Comparison of ENCODE assay signal across 8 cellular contexts in the genomic region with DNA sequence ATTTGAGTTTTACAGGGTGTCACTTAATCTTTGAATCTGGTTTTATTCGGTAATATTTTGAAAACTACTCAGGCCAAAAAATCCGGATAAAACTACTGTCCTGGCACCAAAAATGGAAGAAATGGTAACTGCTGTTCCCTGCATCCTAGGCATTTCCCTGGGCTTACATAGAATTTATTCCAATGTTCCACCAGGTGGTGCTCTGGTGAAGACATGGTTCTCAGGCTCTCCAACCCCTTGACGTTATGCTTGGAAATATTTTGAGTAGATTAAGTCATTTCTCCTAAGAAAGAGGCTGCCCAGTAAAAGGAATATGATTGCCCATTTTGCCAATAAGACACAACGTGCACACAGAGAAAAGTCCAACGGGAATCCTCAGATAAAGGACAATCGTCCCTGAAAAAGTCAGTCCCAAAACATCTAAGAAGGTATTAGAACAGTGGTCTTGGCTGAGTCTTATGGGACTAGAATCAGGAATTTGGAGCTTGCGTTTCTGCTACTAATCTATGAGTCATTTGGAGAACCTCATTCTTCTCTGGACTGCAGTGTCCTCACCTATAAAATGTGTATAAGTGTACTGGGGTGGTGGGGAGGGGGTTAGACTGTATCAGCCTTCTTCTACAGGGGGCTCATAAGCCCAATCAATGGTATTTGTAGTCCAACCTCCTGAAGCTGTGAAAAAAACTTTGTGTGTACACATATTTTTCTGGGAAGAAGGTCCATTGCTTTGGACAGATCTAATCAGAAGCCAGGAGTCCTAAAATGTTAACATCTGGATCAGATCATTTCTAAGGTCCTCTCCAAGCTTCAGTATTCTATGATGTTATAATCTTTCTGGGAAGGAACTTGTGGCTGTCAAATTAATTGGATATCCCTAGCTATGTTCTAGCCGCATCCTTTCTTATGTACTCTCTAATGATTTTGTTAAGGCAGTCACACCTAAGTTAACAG.
DNase-seq lines count a peak whose midpoint lies in the region; ATAC-seq and TF ChIP-seq lines count a peak whose summit lies in the region.

No MANE protein-coding gene starts in this region.

- DNase-seq in Ammon's horn (ENCODE audit: low spot score) (peak; percentile 60), HFF-Myc (ENCODE audit: extremely low read depth, low read depth) (peak; percentile 37), NOMO-1 treated with dmso at 0.1 percent for 144 hours (lab: John Stamatoyannopoulos, UW; ENCODE audit: unreplicated experiment) (peak; percentile 6), endothelial cell (ENCODE audit: low spot score) (peak; percentile 22)
- DNase-seq in activated T-cell treated with anti-CD3 and anti-CD28 coated beads, Interleukin-2, amount 50 U/mL, for 72 hours: no peak
- no peak for DNase-seq in stimulated activated CD4-positive, alpha-beta T cell treated with anti-CD3 and anti-CD28 coated beads, Interleukin-12 subunit alpha, Interleukin-12 subunit beta, amount 100 ng/mL, for 4 hours

- no peaks in the 10 kb centered on the region for H3K9me3 ChIP-seq in mucosa of rectum (ENCODE audit: control insufficient read depth in 2 of 2, low read length in 2 of 2)

- no peak overlapping the region for H3K4me3 Mint-ChIP-seq in endothelial cell (ENCODE audit: unreplicated experiment)
- H3K4me3 Mint-ChIP-seq in activated T-cell treated with anti-CD3 and anti-CD28 coated beads, Interleukin-2, amount 50 U/mL, for 72 hours: no peak overlapping the region

- no peak for ATAC-seq in GM19467 (IDR thresholded peaks at IDR 0.05; ENCODE audit: unreplicated experiment)
- ATAC-seq in activated T-cell treated with anti-CD3 and anti-CD28 coated beads, Interleukin-2, amount 50 U/mL, for 72 hours (replicated peaks in 1 of 2): no peak

- no peaks in the 10 kb centered on the region for H3K36me3 Mint-ChIP-seq in endothelial cell (ENCODE audit: low read depth, unreplicated experiment)
- H3K36me3 Mint-ChIP-seq in activated T-cell treated with anti-CD3 and anti-CD28 coated beads, Interleukin-2, amount 50 U/mL, for 72 hours (ENCODE audit: insufficient read depth in 2 of 2): no peaks in the 10 kb centered on the region

- H3K4me3 ChIP-seq in HFF-Myc (replicated peaks; ENCODE audit: low read depth, low read length) (no peak overlapping the region), mucosa of rectum (ENCODE audit: low read length in 2 of 2) (no peak overlapping the region)

- H3K4me1 Mint-ChIP-seq in endothelial cell (ENCODE audit: unreplicated experiment): peaks cover 4% of the 10 kb centered on the region
- no peaks in the 10 kb centered on the region for H3K4me1 Mint-ChIP-seq in activated T-cell treated with anti-CD3 and anti-CD28 coated beads, Interleukin-2, amount 50 U/mL, for 72 hours (ENCODE audit: low read depth)

- no peaks in the 10 kb centered on the region for H3K9me3 Mint-ChIP-seq in endothelial cell (ENCODE audit: unreplicated experiment)
- peaks cover 8 to 10% of the 10 kb centered on the region in 2 donors for H3K9me3 Mint-ChIP-seq in activated T-cell treated with anti-CD3 and anti-CD28 coated beads, Interleukin-2, amount 50 U/mL, for 72 hours

- H3K27me3 Mint-ChIP-seq in endothelial cell (ENCODE audit: unreplicated experiment): peaks cover 3% of the 10 kb centered on the region
- H3K27me3 Mint-ChIP-seq in activated T-cell treated with anti-CD3 and anti-CD28 coated beads, Interleukin-2, amount 50 U/mL, for 72 hours (ENCODE audit: low read depth): no peaks in the 10 kb centered on the region

- no peak overlapping the region for H3K9ac ChIP-seq in mucosa of rectum (ENCODE audit: low read depth in 1 of 2, low read length in 2 of 2)

- peaks cover 7 to 12% of the 10 kb centered on the region in 2 donors for H3K4me1 ChIP-seq in mucosa of rectum (ENCODE audit: control insufficient read depth in 2 of 2, insufficient read depth in 2 of 2, low read length in 2 of 2)

- peak overlapping the region; percentile 43 to 64 for H3K27ac ChIP-seq in mucosa of rectum (ENCODE audit: low read depth in 2 of 2, low read length in 2 of 2)

- TF ChIP-seq CTCF in HFF-Myc (IDR thresholded peaks at IDR 0.05; ENCODE audit: low read depth, low read length, missing control alignments) (peak; percentile 48), endothelial cell (IDR thresholded peaks at IDR 0.05; ENCODE audit: unreplicated experiment) (peak; percentile 31)

- H3K27me3 ChIP-seq in mucosa of rectum (ENCODE audit: control insufficient read depth in 2 of 2, insufficient read depth in 2 of 2, low read length in 2 of 2): no peaks in the 10 kb centered on the region

- H3K36me3 ChIP-seq in mucosa of rectum (ENCODE audit: control insufficient read depth in 2 of 2, insufficient read depth in 2 of 2, low read length in 2 of 2): no peaks in the 10 kb centered on the region

- H3K27ac Mint-ChIP-seq in endothelial cell (ENCODE audit: unreplicated experiment): no peak overlapping the region
- H3K27ac Mint-ChIP-seq in activated T-cell treated with anti-CD3 and anti-CD28 coated beads, Interleukin-2, amount 50 U/mL, for 72 hours: no peak overlapping the region

Comparison
In these comparisons a context has a peak if more than half of its experiments do, and no peak if none do; other contexts are left out.
1. DNase-seq: peak in Ammon's horn (single experiment), HFF-Myc (single experiment), NOMO-1 treated with dmso at 0.1 percent for 144 hours (single experiment) and endothelial cell (single experiment); none in activated T-cell treated with anti-CD3 and anti-CD28 coated beads, Interleukin-2, amount 50 U/mL, for 72 hours (0 of 2) and stimulated activated CD4-positive, alpha-beta T cell treated with anti-CD3 and anti-CD28 coated beads, Interleukin-12 subunit alpha, Interleukin-12 subunit beta, amount 100 ng/mL, for 4 hours (single experiment).